27 cellular contexts compared by ENCODE assay signal in genomic region chr11:83573097-83573496, GRCh38.
DNase-seq lines count a peak whose midpoint lies in the region; ATAC-seq and TF ChIP-seq lines count a peak whose summit lies in the region.
"Had no signal": no experiment of that assay in that cellular context is flagged by ENCODE, and none has a peak within 500 bp of the region (broad histone marks: within the 10 kb centered on the region; RNA-seq: fewer than 3 reads in every experiment).

No MANE protein-coding gene starts in this region.

- H2AK5ac ChIP-seq in mesendoderm (ENCODE audit: low read length): no peak overlapping the region

- H3K27ac ChIP-seq in mammary epithelial cell (ENCODE audit: insufficient read depth, low read depth, low read length): no peak overlapping the region
- H3K27ac ChIP-seq in mesendoderm (ENCODE audit: low read depth, low read length): no peak overlapping the region
- H3K27ac ChIP-seq: hepatocyte, SJSA1 had no signal

- no peak overlapping the region for H4K5ac ChIP-seq in mesendoderm (ENCODE audit: low read length)

- intact Hi-C loops in mammary epithelial cell (cut with micrococcal nuclease): no loop called here

- no peak overlapping the region for H3K4ac ChIP-seq in mesendoderm (ENCODE audit: low read depth, low read length)

- H2BK15ac ChIP-seq in mesendoderm (replicated peaks; ENCODE audit: low read depth): no peak overlapping the region

- peak; percentile 44 for DNase-seq in AG08395 (ENCODE audit: low spot score)
- DNase-seq in LHCN-M2 (ENCODE audit: low read depth): peak; percentile 35
- DNase-seq in mammary epithelial cell: peak; percentile 30
- DNase-seq in iris pigment epithelial cell (ENCODE audit: low read depth): peak; percentile 72
- DNase-seq in amygdala (lab: John Stamatoyannopoulos, UW): no peak
- no peak for DNase-seq in DMS79 treated with DMSO at 0.1 percent for 48 hours (lab: John Stamatoyannopoulos, UW)
- DNase-seq in naive thymus-derived CD8-positive, alpha-beta T cell: no peak
- DNase-seq in mesendoderm: no peak
- DNase-seq: activated B cell treated with CpG ODN at 0.5 μM for 24 hours; activated CD4-positive, alpha-beta memory T cell treated with anti-CD3 and anti-CD28 coated beads, Interleukin-2, amount 10 ng/mL, durations not matched to agents 7 days and 5 days; activated naive CD4-positive, alpha-beta T cell treated with anti-CD3 and anti-CD28 coated beads, Interleukin-2, amount 50 U/mL, for 16 hours; activated T-cell treated with anti-CD3 and anti-CD28 coated beads, Interleukin-2, amount 50 U/mL, for 4 hours; Caco-2; erythroblast; KBM-7; midbrain; OCI-M1; stimulated activated CD4-positive, alpha-beta T cell treated with anti-CD3 and anti-CD28 coated beads, Interleukin-15, amount 100 ng/mL, for 24 hours; stimulated activated naive B cell treated with anti-CD40 and anti-IgM and Interleukin-4, amounts not matched to agents 10 μg/mL and 1 μg/mL and 100 μg/mL, for 72 hours; trophoblast cell had no signal

- POLR2A ChIA-PET in naive thymus-derived CD8-positive, alpha-beta T cell (lab: Charles Lee): no interaction called here

- H3K9me3 Mint-ChIP-seq in naive thymus-derived CD8-positive, alpha-beta T cell: no peaks in the 10 kb centered on the region
- H3K9me3 Mint-ChIP-seq: activated B cell treated with CpG ODN at 0.5 μM for 24 hours; activated CD4-positive, alpha-beta memory T cell treated with anti-CD3 and anti-CD28 coated beads, Interleukin-2, amount 10 ng/mL, durations not matched to agents 7 days and 5 days; activated T-cell treated with anti-CD3 and anti-CD28 coated beads, Interleukin-2, amount 50 U/mL, for 4 hours; brain; neural crest cell; stimulated activated naive B cell treated with anti-CD40 and anti-IgM and Interleukin-4, amounts not matched to agents 10 μg/mL and 1 μg/mL and 100 μg/mL, for 72 hours; T-helper 2 cell treated with Interferon-gamma antibody and Interleukin-4, amounts not matched to agents 5 μg/mL and 100 μg/mL, for 36 hours had no signal

- H3K4me1 Mint-ChIP-seq in naive thymus-derived CD8-positive, alpha-beta T cell: no peaks in the 10 kb centered on the region
- H3K4me1 Mint-ChIP-seq: activated B cell treated with CpG ODN at 0.5 μM for 24 hours; activated CD4-positive, alpha-beta memory T cell treated with anti-CD3 and anti-CD28 coated beads, Interleukin-2, amount 10 ng/mL, durations not matched to agents 7 days and 5 days; neural crest cell; stimulated activated naive B cell treated with anti-CD40 and anti-IgM and Interleukin-4, amounts not matched to agents 10 μg/mL and 1 μg/mL and 100 μg/mL, for 72 hours had no signal

- H3K4me3 ChIP-seq in mammary epithelial cell (replicated peaks in 1 of 3; ENCODE audit: insufficient read depth in 1 of 3, low read depth in 2 of 3, low read length in 3 of 3) (no peak overlapping the region), mesendoderm (ENCODE audit: low read length) (no peak overlapping the region)
- H3K4me3 ChIP-seq: GM12878, hepatocyte, SJSA1 had no signal

- no peaks in the 10 kb centered on the region for H3K9me3 ChIP-seq in mammary epithelial cell (replicated peaks; ENCODE audit: insufficient read depth, low read length)
- H3K9me3 ChIP-seq: Caco-2, SJSA1 had no signal

- ATAC-seq in naive thymus-derived CD8-positive, alpha-beta T cell: no peak
- ATAC-seq: activated T-cell treated with anti-CD3 and anti-CD28 coated beads, Interleukin-2, amount 50 U/mL, for 4 hours; GM12878; HCT116; stimulated activated naive B cell treated with anti-CD40 and anti-IgM and Interleukin-4, amounts not matched to agents 10 μg/mL and 1 μg/mL and 100 μg/mL, for 72 hours had no signal

- H3K79me2 ChIP-seq in mammary epithelial cell (ENCODE audit: insufficient read depth, low read length) (no peaks in the 10 kb centered on the region), mesendoderm (ENCODE audit: control insufficient read depth, insufficient read depth, low read length) (no peaks in the 10 kb centered on the region)
- H3K79me2 ChIP-seq: hepatocyte had no signal

- no peaks in the 10 kb centered on the region for H3K36me3 Mint-ChIP-seq in naive thymus-derived CD8-positive, alpha-beta T cell
- H3K36me3 Mint-ChIP-seq: brain; stimulated activated naive B cell treated with anti-CD40 and anti-IgM and Interleukin-4, amounts not matched to agents 10 μg/mL and 1 μg/mL and 100 μg/mL, for 72 hours had no signal

- CTCF ChIA-PET in mammary epithelial cell (lab: Charles Lee; ENCODE audit: low non-redundant PET): no interaction called here

- H4K20me1 ChIP-seq in mammary epithelial cell (ENCODE audit: insufficient read depth, low read length): no peaks in the 10 kb centered on the region

- H3K9ac ChIP-seq in mammary epithelial cell (ENCODE audit: insufficient read depth, low read length) (no peak overlapping the region), mesendoderm (ENCODE audit: low read length) (no peak overlapping the region)

- no peak overlapping the region for H2BK120ac ChIP-seq in mesendoderm (ENCODE audit: low read depth, low read length)

- H3K27me3 ChIP-seq in mammary epithelial cell (ENCODE audit: insufficient read depth, low read length) (peaks cover 2% of the 10 kb centered on the region), mesendoderm (ENCODE audit: insufficient read depth, low read length, poor library complexity) (no peaks in the 10 kb centered on the region)
- H3K27me3 ChIP-seq: hepatocyte, SJSA1 had no signal

- peaks cover 4% of the 10 kb centered on the region for H3K4me1 ChIP-seq in mammary epithelial cell (ENCODE audit: insufficient read depth, low read length)
- no peaks in the 10 kb centered on the region for H3K4me1 ChIP-seq in mesendoderm (ENCODE audit: control insufficient read depth, low read depth, low read length)
- H3K4me1 ChIP-seq: SJSA1 had no signal

- no peak overlapping the region for H3K56ac ChIP-seq in mesendoderm (ENCODE audit: low read length)

- no peak overlapping the region for H4K8ac ChIP-seq in mesendoderm (ENCODE audit: low read depth, low read length)

- no peak overlapping the region for H2BK5ac ChIP-seq in mesendoderm (ENCODE audit: low read length)

- no peak overlapping the region for H3K4me2 ChIP-seq in mammary epithelial cell (ENCODE audit: insufficient read depth, low read depth, low read length)
- no peak overlapping the region for H3K4me2 ChIP-seq in mesendoderm (ENCODE audit: low read length)
- H3K4me2 ChIP-seq: hepatocyte had no signal

- no peak overlapping the region for H3K4me3 Mint-ChIP-seq in naive thymus-derived CD8-positive, alpha-beta T cell
- H3K4me3 Mint-ChIP-seq: activated B cell treated with CpG ODN at 0.5 μM for 24 hours; activated CD4-positive, alpha-beta memory T cell treated with anti-CD3 and anti-CD28 coated beads, Interleukin-2, amount 10 ng/mL, durations not matched to agents 7 days and 5 days; activated T-cell treated with anti-CD3 and anti-CD28 coated beads, Interleukin-2, amount 50 U/mL, for 4 hours; brain; neural crest cell; stimulated activated naive B cell treated with anti-CD40 and anti-IgM and Interleukin-4, amounts not matched to agents 10 μg/mL and 1 μg/mL and 100 μg/mL, for 72 hours; T-helper 2 cell treated with Interferon-gamma antibody and Interleukin-4, amounts not matched to agents 5 μg/mL and 100 μg/mL, for 36 hours had no signal

- H2AFZ ChIP-seq in mammary epithelial cell (ENCODE audit: low read depth, low read length): no peak overlapping the region
- H2AFZ ChIP-seq: hepatocyte had no signal

- whole genome bisulfite sequencing in mammary epithelial cell (ENCODE audit: low coverage, missing lambda C conversion rate): 40% methylated on average over 3 of the region's 3 CpGs
- no CpG with 5 or more reads among the region's 3 CpGs for WGBS in mesendoderm (ENCODE audit: extremely low coverage, insufficient coverage, low lambda C conversion rate)

- H3K27ac Mint-ChIP-seq in naive thymus-derived CD8-positive, alpha-beta T cell: no peak overlapping the region
- H3K27ac Mint-ChIP-seq: activated B cell treated with CpG ODN at 0.5 μM for 24 hours; activated CD4-positive, alpha-beta memory T cell treated with anti-CD3 and anti-CD28 coated beads, Interleukin-2, amount 10 ng/mL, durations not matched to agents 7 days and 5 days; brain; stimulated activated naive B cell treated with anti-CD40 and anti-IgM and Interleukin-4, amounts not matched to agents 10 μg/mL and 1 μg/mL and 100 μg/mL, for 72 hours; T-helper 2 cell treated with Interferon-gamma antibody and Interleukin-4, amounts not matched to agents 5 μg/mL and 100 μg/mL, for 36 hours had no signal

- H3K79me1 ChIP-seq in mesendoderm (ENCODE audit: low read length): no peaks in the 10 kb centered on the region

- BruUV-seq in mammary epithelial cell (replicated peaks; lab: Mats Ljungman, UMichigan): no TSS peak

- TF ChIP-seq CTCF in mammary epithelial cell (conservative IDR thresholded peaks at IDR 0.05 in 1 of 2, IDR thresholded peaks at IDR 0.05 in 1 of 2; ENCODE audit: extremely low read depth in 1 of 2, insufficient read depth in 1 of 2, low read depth in 1 of 2, low read length in 2 of 2): no peak

- no peak overlapping the region for H3K23ac ChIP-seq in mesendoderm (ENCODE audit: low read length)

- peaks cover under 1 to 10% (median 6%) of the 10 kb centered on the region in 5 donors for H3K27me3 Mint-ChIP-seq in naive thymus-derived CD8-positive, alpha-beta T cell
- H3K27me3 Mint-ChIP-seq: activated CD4-positive, alpha-beta memory T cell treated with anti-CD3 and anti-CD28 coated beads, Interleukin-2, amount 10 ng/mL, durations not matched to agents 7 days and 5 days; brain had no signal

- in situ Hi-C loops in mammary epithelial cell (cut with MboI; ENCODE audit: low sequenced_read_pairs in 2 of 2): no loop called here

- H3K36me3 ChIP-seq in mammary epithelial cell (ENCODE audit: insufficient read depth, low read length): no peaks in the 10 kb centered on the region
- H3K36me3 ChIP-seq in mesendoderm (ENCODE audit: control insufficient read depth, insufficient read depth, low read length): no peaks in the 10 kb centered on the region
- H3K36me3 ChIP-seq: SJSA1 had no signal

- dilution Hi-C loops in mammary epithelial cell (cut with HindIII; ENCODE audit: low sequenced_read_pairs): no loop called here

- H3K18ac ChIP-seq in mesendoderm (ENCODE audit: low read length): no peak overlapping the region

Comparison
In these comparisons a context has a peak if more than half of its experiments do, and no peak if none do; other contexts are left out.
1. DNase-seq: peak in AG08395 (single experiment), LHCN-M2 (single experiment), mammary epithelial cell (single experiment) and iris pigment epithelial cell (single experiment); none in amygdala (0 of 56), DMS79 treated with DMSO at 0.1 percent for 48 hours (single experiment), naive thymus-derived CD8-positive, alpha-beta T cell (0 of 10) and mesendoderm (single experiment).